In genomic region chr22:30208631-30209603, GRCh38 we compare ENCODE assay signal across 1 cellular context.
A peak's percentile ranks its signal among the peaks of the same experiment; 100 is the strongest.
TF ChIP-seq lines count a peak whose summit lies in the region.

No MANE protein-coding gene starts in this region.

TF ChIP-seq in HepG2, 621 proteins besides CTCF, POLR2A, EP300 and RAD21 (continued from another document and continues in another):
- no peak for TF ChIP-seq ZHX2 (IDR thresholded peaks at IDR 0.05; ENCODE audit: low read depth)
- TF ChIP-seq ZHX2 (CRISPR knock-in tag; IDR thresholded peaks at IDR 0.05; ENCODE audit: borderline replicate concordance) = no peak
- no peak for TF ChIP-seq ZNF652 (CRISPR knock-in tag; IDR thresholded peaks at IDR 0.05; ENCODE audit: borderline replicate concordance, low read depth)
- TF ChIP-seq ZNF598 (CRISPR knock-in tag; IDR thresholded peaks at IDR 0.05; ENCODE audit: borderline replicate concordance) = no peak
- no peak for TF ChIP-seq TP53 (CRISPR knock-in tag; conservative IDR thresholded peaks at IDR 0.05)
- no peak for TF ChIP-seq MTA3 (CRISPR knock-in tag; IDR thresholded peaks at IDR 0.05)
- TF ChIP-seq ZNF484 (CRISPR knock-in tag; IDR thresholded peaks at IDR 0.05; ENCODE audit: borderline replicate concordance, low read depth) = no peak
- no peak for TF ChIP-seq HMG20B (CRISPR knock-in tag; conservative IDR thresholded peaks at IDR 0.05)
- no peak for TF ChIP-seq ZNF30 (CRISPR knock-in tag; IDR thresholded peaks at IDR 0.05)
- no peak; the same call in none of the 2 replicates for TF ChIP-seq ZNF605 (CRISPR knock-in tag; IDR thresholded peaks at IDR 0.05)
- no peak for TF ChIP-seq ZNF510 (CRISPR knock-in tag; IDR thresholded peaks at IDR 0.05; ENCODE audit: low read depth)
- TF ChIP-seq, protein P1, sequence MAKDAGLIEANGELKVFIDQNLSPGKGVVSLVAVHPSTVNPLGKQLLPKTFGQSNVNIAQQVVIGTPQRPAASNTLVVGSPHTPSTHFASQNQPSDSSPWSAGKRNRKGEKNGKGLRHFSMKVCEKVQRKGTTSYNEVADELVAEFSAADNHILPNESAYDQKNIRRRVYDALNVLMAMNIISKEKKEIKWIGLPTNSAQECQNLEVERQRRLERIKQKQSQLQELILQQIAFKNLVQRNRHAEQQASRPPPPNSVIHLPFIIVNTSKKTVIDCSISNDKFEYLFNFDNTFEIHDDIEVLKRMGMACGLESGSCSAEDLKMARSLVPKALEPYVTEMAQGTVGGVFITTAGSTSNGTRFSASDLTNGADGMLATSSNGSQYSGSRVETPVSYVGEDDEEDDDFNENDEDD (CRISPR knock-in tag; IDR thresholded peaks at IDR 0.05; ENCODE audit: borderline replicate concordance) = peak; percentile 74; the same call in 1 of the 2 replicates
- no peak for TF ChIP-seq TBX3 (IDR thresholded peaks at IDR 0.05; ENCODE audit: borderline replicate concordance)
- no peak for TF ChIP-seq GATAD1 (CRISPR knock-in tag; IDR thresholded peaks at IDR 0.05)
- peak; percentile 98 for TF ChIP-seq FOSL2 (CRISPR knock-in tag; IDR thresholded peaks at IDR 0.05)
- TF ChIP-seq ZNF207 (IDR thresholded peaks at IDR 0.05; ENCODE audit: borderline replicate concordance) = no peak
- TF ChIP-seq, protein P2, sequence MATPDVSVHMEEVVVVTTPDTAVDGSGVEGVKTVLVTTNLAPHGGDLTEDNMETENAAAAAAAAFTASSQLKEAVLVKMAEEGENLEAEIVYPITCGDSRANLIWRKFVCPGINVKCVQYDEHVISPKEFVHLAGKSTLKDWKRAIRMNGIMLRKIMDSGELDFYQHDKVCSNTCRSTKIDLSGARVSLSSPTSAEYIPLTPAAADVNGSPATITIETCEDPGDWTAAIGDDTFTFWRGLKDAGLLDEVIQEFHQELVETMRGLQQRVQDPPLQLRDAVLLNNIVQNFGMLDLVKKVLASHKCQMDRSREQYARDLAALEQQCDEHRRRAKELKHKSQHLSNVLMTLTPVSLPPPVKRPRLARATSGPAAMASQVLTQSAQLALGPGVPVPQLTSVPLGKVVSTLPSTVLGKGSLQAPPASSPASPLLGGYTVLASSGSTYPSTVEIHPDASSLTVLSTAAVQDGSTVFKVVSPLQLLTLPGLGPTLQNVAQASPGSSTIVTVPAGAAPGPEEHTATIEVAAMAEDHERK (CRISPR knock-in tag; IDR thresholded peaks at IDR 0.05; ENCODE audit: low read depth) = no peak
- TF ChIP-seq SOX5 (CRISPR knock-in tag; IDR thresholded peaks at IDR 0.05; ENCODE audit: borderline replicate concordance) = no peak; the same call in 1 of the 2 replicates
- TF ChIP-seq ATM (IDR thresholded peaks at IDR 0.05; ENCODE audit: borderline replicate concordance) = no peak
- no peak for TF ChIP-seq FOXC1 (CRISPR knock-in tag; IDR thresholded peaks at IDR 0.05; ENCODE audit: borderline replicate concordance)
- TF ChIP-seq TRIM24 (CRISPR knock-in tag; IDR thresholded peaks at IDR 0.05) = no peak
- no peak for TF ChIP-seq ZNF34 (CRISPR knock-in tag; IDR thresholded peaks at IDR 0.05; ENCODE audit: borderline replicate concordance)
- TF ChIP-seq ZNF562 (CRISPR knock-in tag; IDR thresholded peaks at IDR 0.05; ENCODE audit: borderline replicate concordance) = no peak
- peak; percentile 49; the same call in 1 of the 2 replicates for TF ChIP-seq NKX3-1 (CRISPR knock-in tag; IDR thresholded peaks at IDR 0.05)
- TF ChIP-seq, protein P3, sequence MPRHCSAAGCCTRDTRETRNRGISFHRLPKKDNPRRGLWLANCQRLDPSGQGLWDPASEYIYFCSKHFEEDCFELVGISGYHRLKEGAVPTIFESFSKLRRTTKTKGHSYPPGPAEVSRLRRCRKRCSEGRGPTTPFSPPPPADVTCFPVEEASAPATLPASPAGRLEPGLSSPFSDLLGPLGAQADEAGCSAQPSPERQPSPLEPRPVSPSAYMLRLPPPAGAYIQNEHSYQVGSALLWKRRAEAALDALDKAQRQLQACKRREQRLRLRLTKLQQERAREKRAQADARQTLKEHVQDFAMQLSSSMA (CRISPR knock-in tag; IDR thresholded peaks at IDR 0.05) = peak; percentile 27; the same call in 1 of the 2 replicates
- no peak for TF ChIP-seq GPN1 (CRISPR knock-in tag; IDR thresholded peaks at IDR 0.05; ENCODE audit: borderline replicate concordance)
- no peak for TF ChIP-seq POGZ (CRISPR knock-in tag; IDR thresholded peaks at IDR 0.05)
- TF ChIP-seq HDAC6 (IDR thresholded peaks at IDR 0.05; ENCODE audit: low read depth, low read length) = no peak
- no peak for TF ChIP-seq RBM39 (IDR thresholded peaks at IDR 0.05; ENCODE audit: low read depth, low read length, poor library complexity, severe bottlenecking)
- TF ChIP-seq KLF9 (CRISPR knock-in tag; IDR thresholded peaks at IDR 0.05; ENCODE audit: low read depth) = no peak
- no peak for TF ChIP-seq ZFAT (CRISPR knock-in tag; conservative IDR thresholded peaks at IDR 0.05)
- TF ChIP-seq ZGPAT (CRISPR knock-in tag; IDR thresholded peaks at IDR 0.05) = peak; percentile 51; the same call in 1 of the 2 replicates
- TF ChIP-seq, protein P4, sequence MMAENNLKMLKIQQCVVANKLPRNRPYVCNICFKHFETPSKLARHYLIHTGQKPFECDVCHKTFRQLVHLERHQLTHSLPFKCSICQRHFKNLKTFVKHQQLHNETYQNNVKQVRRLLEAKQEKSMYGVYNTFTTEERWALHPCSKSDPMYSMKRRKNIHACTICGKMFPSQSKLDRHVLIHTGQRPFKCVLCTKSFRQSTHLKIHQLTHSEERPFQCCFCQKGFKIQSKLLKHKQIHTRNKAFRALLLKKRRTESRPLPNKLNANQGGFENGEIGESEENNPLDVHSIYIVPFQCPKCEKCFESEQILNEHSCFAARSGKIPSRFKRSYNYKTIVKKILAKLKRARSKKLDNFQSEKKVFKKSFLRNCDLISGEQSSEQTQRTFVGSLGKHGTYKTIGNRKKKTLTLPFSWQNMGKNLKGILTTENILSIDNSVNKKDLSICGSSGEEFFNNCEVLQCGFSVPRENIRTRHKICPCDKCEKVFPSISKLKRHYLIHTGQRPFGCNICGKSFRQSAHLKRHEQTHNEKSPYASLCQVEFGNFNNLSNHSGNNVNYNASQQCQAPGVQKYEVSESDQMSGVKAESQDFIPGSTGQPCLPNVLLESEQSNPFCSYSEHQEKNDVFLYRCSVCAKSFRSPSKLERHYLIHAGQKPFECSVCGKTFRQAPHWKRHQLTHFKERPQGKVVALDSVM (CRISPR knock-in tag; IDR thresholded peaks at IDR 0.05) = no peak
- no peak for TF ChIP-seq ZNF782 (CRISPR knock-in tag; IDR thresholded peaks at IDR 0.05; ENCODE audit: borderline replicate concordance)
- TF ChIP-seq ZNF883 (CRISPR knock-in tag; IDR thresholded peaks at IDR 0.05; ENCODE audit: not compliant biosample characterization) = no peak
- TF ChIP-seq ZNF772 (CRISPR knock-in tag; IDR thresholded peaks at IDR 0.05) = no peak
- TF ChIP-seq ZNF230 (CRISPR knock-in tag; IDR thresholded peaks at IDR 0.05) = no peak
- peak; percentile 52; the same call in 1 of the 2 replicates for TF ChIP-seq ARNT2 (CRISPR knock-in tag; IDR thresholded peaks at IDR 0.05; ENCODE audit: low read depth)
- TF ChIP-seq ZNF274 (CRISPR knock-in tag; IDR thresholded peaks at IDR 0.05) = no peak
- no peak for TF ChIP-seq AKNA (CRISPR knock-in tag; IDR thresholded peaks at IDR 0.05; ENCODE audit: borderline replicate concordance)
- no peak for TF ChIP-seq ZNF550 (CRISPR knock-in tag; IDR thresholded peaks at IDR 0.05; ENCODE audit: borderline replicate concordance)
- no peak for TF ChIP-seq NR2F1 (CRISPR knock-in tag; IDR thresholded peaks at IDR 0.05)
- TF ChIP-seq PBX2 (CRISPR knock-in tag; IDR thresholded peaks at IDR 0.05) = no peak
- 0 out of 2 replicates have a peak, but pooled peaks have one; percentile 6 for TF ChIP-seq PHF20 (CRISPR knock-in tag; IDR thresholded peaks at IDR 0.05)
- no peak for TF ChIP-seq KLF13 (CRISPR knock-in tag; IDR thresholded peaks at IDR 0.05)
- TF ChIP-seq RBM22 (optimal IDR thresholded peaks at IDR 0.05; ENCODE audit: low read length) = no peak
